Comparison of ENCODE assay signal across 1 cellular context in the genomic region with DNA sequence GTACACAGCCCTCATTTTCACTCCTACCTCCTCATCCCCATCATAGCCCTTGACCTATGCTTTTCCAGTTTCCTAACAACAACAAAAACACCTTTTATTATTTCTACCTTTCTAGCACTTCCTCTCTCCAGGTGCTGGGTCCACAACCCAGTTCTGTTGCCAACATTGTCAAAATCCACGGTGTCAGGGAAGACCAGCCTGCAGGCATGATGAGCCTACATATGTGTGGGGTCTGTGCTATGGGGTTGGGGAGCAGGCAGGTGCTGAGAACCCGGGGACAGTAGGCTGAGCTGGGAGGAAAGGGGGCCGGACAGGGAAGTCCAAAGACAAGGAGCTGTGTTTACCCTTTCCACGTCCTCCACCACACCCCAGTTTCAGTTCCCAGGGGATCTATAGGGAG.
TF ChIP-seq lines count a peak whose summit lies in the region.

No MANE protein-coding gene starts in this region.

TF ChIP-seq in HCT116, 20 proteins besides CTCF, POLR2A, EP300 and RAD21:
- TF ChIP-seq EZH2 (IDR thresholded peaks at IDR 0.05) = no peak
